In genomic region chrX:57204306-57204705, GRCh38 we compare ENCODE assay signal across 26 cellular contexts.
"Had no signal": no experiment of that assay in that cellular context is flagged by ENCODE, and none has a peak within 500 bp of the region (broad histone marks: within the 10 kb centered on the region; RNA-seq: fewer than 3 reads in every experiment).

No MANE protein-coding gene starts in this region.

- H3K27me3 ChIP-seq: colonic mucosa, esophagus muscularis mucosa, esophagus squamous epithelium, foreskin keratinocyte, gastrocnemius medialis, gastroesophageal sphincter had no signal

- H3K36me3 ChIP-seq: colonic mucosa, esophagus muscularis mucosa, esophagus squamous epithelium, gastrocnemius medialis, gastroesophageal sphincter, heart left ventricle, heart right ventricle had no signal

- DNase-seq: colonic mucosa; cortex of kidney; dermis blood vessel endothelial cell; dorsolateral prefrontal cortex; effector CD4-positive, alpha-beta T cell; effector CD8-positive, alpha-beta T cell; effector memory CD4-positive, alpha-beta T cell; effector memory CD8-positive, alpha-beta T cell; endodermal cell; erythroblast; esophagus squamous epithelium; foreskin keratinocyte; foreskin melanocyte; gastrocnemius medialis; glutamatergic neuron; head of caudate nucleus; heart left ventricle; heart right ventricle had no signal

- ATAC-seq: effector memory CD8-positive, alpha-beta T cell; esophagus mucosa; foreskin keratinocyte; gastrocnemius medialis; gastroesophageal sphincter; heart left ventricle; heart right ventricle had no signal

- H3K27ac ChIP-seq: colonic mucosa, coronary artery, dorsolateral prefrontal cortex, epithelial cell of prostate, esophagus muscularis mucosa, esophagus squamous epithelium, foreskin keratinocyte, gastrocnemius medialis, gastroesophageal sphincter, heart left ventricle, heart right ventricle had no signal

- H3K4me3 ChIP-seq: colonic mucosa, coronary artery, dorsolateral prefrontal cortex, esophagus muscularis mucosa, esophagus squamous epithelium, gastrocnemius medialis, gastroesophageal sphincter, heart left ventricle, heart right ventricle had no signal

- FAIRE-seq: colon, endometrium, frontal cortex had no signal

- H3K4me1 ChIP-seq: colonic mucosa, esophagus muscularis mucosa, foreskin keratinocyte, gastrocnemius medialis, gastroesophageal sphincter, heart left ventricle, heart right ventricle had no signal

- H3K9me3 ChIP-seq: colonic mucosa, esophagus muscularis mucosa, esophagus squamous epithelium, gastrocnemius medialis, gastroesophageal sphincter had no signal
